In genomic region chr15:76787273-76787672, GRCh38 we compare ENCODE assay signal across 7 cellular contexts.
"Had no signal": no experiment of that assay in that cellular context is flagged by ENCODE, and none has a peak within 500 bp of the region (broad histone marks: within the 10 kb centered on the region; RNA-seq: fewer than 3 reads in every experiment).

No MANE protein-coding gene starts in this region.

- DNase-seq: GM23248, GOT3, H7, HCEC 1CT, IMR-90 had no signal

- FAIRE-seq: HTR-8/SVneo had no signal

- ATAC-seq: K562 had no signal

- H3K4me3 ChIP-seq: GM23248, K562 had no signal

- H3K9ac ChIP-seq: GM23248 had no signal

- H2AFZ ChIP-seq: GM23248 had no signal

- H3K27ac ChIP-seq: GM23248 had no signal
